18 cellular contexts compared by ENCODE assay signal in genomic region chr14:31902002-31902401, GRCh38.
DNase-seq lines count a peak whose midpoint lies in the region; ATAC-seq, FAIRE-seq and TF ChIP-seq lines count a peak whose summit lies in the region.
"Had no signal": no experiment of that assay in that cellular context is flagged by ENCODE, and none has a peak within 500 bp of the region (broad histone marks: within the 10 kb centered on the region; RNA-seq: fewer than 3 reads in every experiment).

No MANE protein-coding gene starts in this region.

- no peaks in the 10 kb centered on the region for H3K9me1 ChIP-seq in K562 (ENCODE audit: control insufficient read depth, insufficient read depth, low read length)

- WGBS in K562 (ENCODE audit: insufficient coverage, low coverage, missing lambda C conversion rate): 0% methylated on average over 1 of the region's 2 CpGs
- WGBS in HepG2 (ENCODE audit: low lambda C conversion rate): 5% methylated on average over 2 of the region's 2 CpGs

- H3K27ac ChIP-seq in HEK293 (ENCODE audit: extremely low read depth, low read depth, low read length): no peak overlapping the region
- peak overlapping the region; percentile 32; the same call in 2 of the 3 replicates for H3K27ac ChIP-seq in K562 (ENCODE audit: extremely low read depth, low read depth, low read length)
- H3K27ac ChIP-seq in HepG2 (ENCODE audit: extremely low read length, insufficient read depth, low read length): no peak overlapping the region
- H3K27ac ChIP-seq: GM23248, SK-N-MC had no signal

- peak; percentile 49; the same call in 1 of the 2 replicates for TF ChIP-seq EP300 in K562 (IDR thresholded peaks at IDR 0.05; ENCODE audit: low read length)
- peak in 1 of 2 experiments; percentile 76; a peak in 1 of 4 replicates for TF ChIP-seq EP300 in HepG2 (IDR thresholded peaks at IDR 0.05; ENCODE audit: low read depth in 2 of 2, low read length in 2 of 2)
- TF ChIP-seq EP300 in HepG2 (CRISPR knock-in tag; IDR thresholded peaks at IDR 0.05; ENCODE audit: borderline replicate concordance): peak; percentile 42; the same call in 1 of the 2 replicates

- no peaks in the 10 kb centered on the region for H3K9me3 Mint-ChIP-seq in endothelial cell (ENCODE audit: unreplicated experiment)
- H3K9me3 Mint-ChIP-seq: activated naive CD8-positive, alpha-beta T cell treated with anti-CD3 and anti-CD28 coated beads, Interleukin-2, amount 10 ng/mL, durations not matched to agents 7 days and 5 days; activated T-cell treated with anti-CD3 and anti-CD28 coated beads, Interleukin-2, amount 50 U/mL, for 4 hours had no signal

- H3K36me3 Mint-ChIP-seq in endothelial cell (ENCODE audit: low read depth, unreplicated experiment): no peaks in the 10 kb centered on the region
- H3K36me3 Mint-ChIP-seq: activated naive CD8-positive, alpha-beta T cell treated with anti-CD3 and anti-CD28 coated beads, Interleukin-2, amount 10 ng/mL, durations not matched to agents 7 days and 5 days had no signal

- H3K4me1 ChIP-seq in HEK293 (ENCODE audit: control insufficient read depth, insufficient read depth, low read length) (peaks cover 9% of the 10 kb centered on the region), K562 (replicated peaks in 1 of 2; ENCODE audit: control insufficient read depth in 2 of 2, insufficient read depth in 2 of 2, low read length in 2 of 2) (peaks cover 0 to 24% of the 10 kb centered on the region in 2 experiments; a peak in 2 of 5 replicates), HepG2 (ENCODE audit: insufficient read depth, low read length) (peaks cover 7% of the 10 kb centered on the region; the same call in 1 of the 2 replicates)

- TF ChIP-seq CTCF in HEK293 (tag by site-specific recombination; IDR thresholded peaks at IDR 0.05) (no peak), K562 (IDR thresholded peaks at IDR 0.05 in 2 of 3, conservative IDR thresholded peaks at IDR 0.05 in 1 of 3; ENCODE audit: insufficient read depth in 2 of 3, low read depth in 1 of 3, low read length in 3 of 3) (no peak), HepG2 (CRISPR knock-in tag; IDR thresholded peaks at IDR 0.05) (no peak), endothelial cell (IDR thresholded peaks at IDR 0.05; ENCODE audit: unreplicated experiment) (no peak)

- H3K4me2 ChIP-seq in K562 (ENCODE audit: insufficient read depth, low read length) (peak overlapping the region; percentile 38; the same call in 1 of the 2 replicates), HepG2 (ENCODE audit: low read depth, low read length) (no peak overlapping the region)

- POLR2A ChIA-PET in HEK293 (lab: Yijun Ruan, JAX) (no interaction called here), K562 (lab: Yijun Ruan, JAX) (interaction anchor here (0.6 kb wide), 1 partner anchor 20 kb away, joined by 3 read pairs; no protein-coding TSS in a partner anchor), HepG2 (lab: Yijun Ruan, JAX) (interaction anchor here (1.6 kb wide), 1 partner anchor 444 kb away, joined by 4 read pairs; the partner anchor contains the start of gene DTD2)

- H3K4me3 ChIP-seq in HEK293 (ENCODE audit: low read depth, low read length) (no peak overlapping the region), K562 (no peak overlapping the region), HepG2 (replicated peaks in 1 of 3; ENCODE audit: insufficient read depth in 1 of 3, low read depth in 2 of 3, low read length in 3 of 3) (no peak overlapping the region)
- H3K4me3 ChIP-seq: GM23248, SK-N-MC had no signal

- no peaks in the 10 kb centered on the region for H3K79me2 ChIP-seq in K562 (ENCODE audit: control insufficient read depth, insufficient read depth, low read length)
- H3K79me2 ChIP-seq in HepG2 (ENCODE audit: insufficient read depth, low read length): no peaks in the 10 kb centered on the region

- CTCF ChIA-PET in HEK293 (lab: Yijun Ruan, JAX): interaction anchor here (0.5 kb wide), 1 partner anchor 67 kb away, joined by 6 read pairs; no protein-coding TSS in a partner anchor
- CTCF ChIA-PET in K562 (lab: Yijun Ruan, JAX; ENCODE audit: low intra/inter-chr PET ratio): no interaction called here
- CTCF ChIA-PET in HepG2 (lab: Yijun Ruan, JAX; ENCODE audit: low intra/inter-chr PET ratio, low total read pairs): no interaction called here

- BruUV-seq in K562 (replicated peaks; lab: Mats Ljungman, UMichigan): no TSS peak
- no TSS peak for BruUV-seq in HepG2 (replicated peaks; lab: Mats Ljungman, UMichigan)

- H3K27me3 ChIP-seq in K562 (ENCODE audit: control insufficient read depth in 2 of 2, insufficient read depth in 2 of 2, low read length in 2 of 2) (no peaks in the 10 kb centered on the region), HepG2 (ENCODE audit: control insufficient read depth in 1 of 2, insufficient read depth in 2 of 2, low read length in 2 of 2) (no peaks in the 10 kb centered on the region)

- H2AFZ ChIP-seq in K562 (ENCODE audit: low read depth, low read length) (peak overlapping the region; percentile 59), HepG2 (ENCODE audit: low read length) (no peak overlapping the region)
- H2AFZ ChIP-seq: GM23248 had no signal

- intact Hi-C loops in K562 (cut with micrococcal nuclease): loop anchor here (10.0 kb wide), 1 partner anchor 367 kb away; no protein-coding TSS in a partner anchor
- intact Hi-C loops in HepG2 (cut with micrococcal nuclease; ENCODE audit: unreplicated experiment): no loop called here

- no peaks in the 10 kb centered on the region for H3K4me1 Mint-ChIP-seq in endothelial cell (ENCODE audit: unreplicated experiment)
- H3K4me1 Mint-ChIP-seq: activated naive CD8-positive, alpha-beta T cell treated with anti-CD3 and anti-CD28 coated beads, Interleukin-2, amount 10 ng/mL, durations not matched to agents 7 days and 5 days had no signal

- no peaks in the 10 kb centered on the region for H4K20me1 ChIP-seq in K562 (replicated peaks; ENCODE audit: control insufficient read depth, insufficient read depth, low read length)
- H4K20me1 ChIP-seq in HepG2 (ENCODE audit: insufficient read depth, low read length): no peaks in the 10 kb centered on the region

- H3K27ac Mint-ChIP-seq in endothelial cell (ENCODE audit: unreplicated experiment): no peak overlapping the region
- H3K27ac Mint-ChIP-seq: activated naive CD8-positive, alpha-beta T cell treated with anti-CD3 and anti-CD28 coated beads, Interleukin-2, amount 10 ng/mL, durations not matched to agents 7 days and 5 days had no signal

- no peak for TF ChIP-seq POLR2A in K562 (conservative IDR thresholded peaks at IDR 0.05)
- no peak for TF ChIP-seq POLR2A in HepG2 (IDR thresholded peaks at IDR 0.05; ENCODE audit: insufficient read depth in 1 of 2, low read depth in 2 of 2, low read length in 2 of 2)

- in situ Hi-C loops in K562 (cut with MboI) (no loop called here), HepG2 (cut with HindIII; ENCODE audit: extremely low pct_ligation_motif_present, low pct_unique_long_range_greater_than_20kb) (no loop called here)

- H3K9ac ChIP-seq in K562 (ENCODE audit: insufficient read depth in 1 of 2, low read depth in 2 of 2, low read length in 2 of 2): no peak overlapping the region
- H3K9ac ChIP-seq in HepG2 (ENCODE audit: insufficient read depth, low read depth, low read length): no peak overlapping the region
- H3K9ac ChIP-seq: GM23248 had no signal

- H3K4me3 Mint-ChIP-seq in endothelial cell (ENCODE audit: unreplicated experiment): no peak overlapping the region
- H3K4me3 Mint-ChIP-seq: activated naive CD8-positive, alpha-beta T cell treated with anti-CD3 and anti-CD28 coated beads, Interleukin-2, amount 10 ng/mL, durations not matched to agents 7 days and 5 days; activated T-cell treated with anti-CD3 and anti-CD28 coated beads, Interleukin-2, amount 50 U/mL, for 4 hours had no signal

- peak; percentile 38 for DNase-seq in COLO668 (lab: John Stamatoyannopoulos, UW; ENCODE audit: unreplicated experiment)
- DNase-seq in K562 (ENCODE audit: extremely low read depth in 1 of 4, low spot score in 3 of 4): peak; percentile 37 to 69 (median 53)
- peak; percentile 66 for DNase-seq in HepG2 (ENCODE audit: low spot score)
- DNase-seq in endothelial cell (ENCODE audit: low spot score): no peak
- DNase-seq in NCI-H2196 (lab: John Stamatoyannopoulos, UW; ENCODE audit: unreplicated experiment): no peak
- DNase-seq: activated naive CD8-positive, alpha-beta T cell treated with anti-CD3 and anti-CD28 coated beads, Interleukin-2, amount 10 ng/mL, durations not matched to agents 7 days and 5 days; activated T-cell treated with anti-CD3 and anti-CD28 coated beads, Interleukin-2, amount 50 U/mL, for 4 hours; GDM1; GM23248; KBM-7; NCI-H1092; NCI-H2081 treated with DMSO at 0.1 percent for 48 hours; NCI-H69; substantia nigra had no signal

- no peaks in the 10 kb centered on the region for H3K27me3 Mint-ChIP-seq in endothelial cell (ENCODE audit: unreplicated experiment)
- H3K27me3 Mint-ChIP-seq: activated naive CD8-positive, alpha-beta T cell treated with anti-CD3 and anti-CD28 coated beads, Interleukin-2, amount 10 ng/mL, durations not matched to agents 7 days and 5 days had no signal

- H3K9me3 ChIP-seq in HEK293 (ENCODE audit: control insufficient read depth, insufficient read depth, low read depth, low read length): no peaks in the 10 kb centered on the region
- H3K9me3 ChIP-seq in K562 (replicated peaks; ENCODE audit: control insufficient read depth, insufficient read depth, low read depth, low read length): no peaks in the 10 kb centered on the region
- H3K9me3 ChIP-seq in HepG2 (ENCODE audit: low read length): no peaks in the 10 kb centered on the region

- FAIRE-seq in K562 (lab: Jason Lieb, UNC): peak; percentile 75
- FAIRE-seq in HepG2 (lab: Jason Lieb, UNC): no peak

- no peaks in the 10 kb centered on the region for H3K36me3 ChIP-seq in HEK293 (ENCODE audit: control insufficient read depth in 2 of 2, insufficient read depth in 1 of 2, low read length in 2 of 2)
- H3K36me3 ChIP-seq in K562 (ENCODE audit: control insufficient read depth, insufficient read depth, low read length): no peaks in the 10 kb centered on the region
- no peaks in the 10 kb centered on the region for H3K36me3 ChIP-seq in HepG2 (replicated peaks in 1 of 2; ENCODE audit: control insufficient read depth in 1 of 2, insufficient read depth in 2 of 2, low read length in 2 of 2)

- ATAC-seq in K562 (peak; percentile 87), HepG2 (peak; percentile 52; the same call in 2 of the 3 replicates), HG03095 (IDR thresholded peaks at IDR 0.05; ENCODE audit: unreplicated experiment) (no peak), GM18520 (IDR thresholded peaks at IDR 0.05; ENCODE audit: unreplicated experiment) (no peak)
- ATAC-seq: activated T-cell treated with anti-CD3 and anti-CD28 coated beads, Interleukin-2, amount 50 U/mL, for 4 hours had no signal

- TF ChIP-seq RAD21 in K562 (CRISPR knock-in tag; conservative IDR thresholded peaks at IDR 0.05 in 1 of 2, IDR thresholded peaks at IDR 0.05 in 1 of 2) (no peak), HepG2 (CRISPR knock-in tag; IDR thresholded peaks at IDR 0.05) (no peak)

TF ChIP-seq in HEK293, 187 proteins besides CTCF, POLR2A, EP300 and RAD21 (continues in another document):
- TF ChIP-seq ZNF133 (tag by site-specific recombination; IDR thresholded peaks at IDR 0.05): peak; percentile 55; the same call in 1 of the 2 replicates

TF ChIP-seq in K562, 482 proteins besides CTCF, POLR2A, EP300 and RAD21 (continues in another document):
- TF ChIP-seq NFE2 (IDR thresholded peaks at IDR 0.05; ENCODE audit: low read depth): peak; percentile 72
- TF ChIP-seq SREBF2 (CRISPR knock-in tag; IDR thresholded peaks at IDR 0.05): no peak

TF ChIP-seq in HepG2, 621 proteins besides CTCF, POLR2A, EP300 and RAD21 (continues in another document):
- TF ChIP-seq TSC22D2 (CRISPR knock-in tag; IDR thresholded peaks at IDR 0.05; ENCODE audit: borderline replicate concordance): no peak

Comparison
In these comparisons a context has a peak if more than half of its experiments do, and no peak if none do; other contexts are left out.
1. DNase-seq: peak in COLO668 (single experiment), K562 (4 of 4) and HepG2 (single experiment); none in endothelial cell (single experiment) and NCI-H2196 (single experiment).
2. ATAC-seq: peak in K562 (single experiment) and HepG2 (single experiment); none in HG03095 (single experiment) and GM18520 (single experiment).